Comparison of ENCODE assay signal across 31 cellular contexts in the genomic region with DNA sequence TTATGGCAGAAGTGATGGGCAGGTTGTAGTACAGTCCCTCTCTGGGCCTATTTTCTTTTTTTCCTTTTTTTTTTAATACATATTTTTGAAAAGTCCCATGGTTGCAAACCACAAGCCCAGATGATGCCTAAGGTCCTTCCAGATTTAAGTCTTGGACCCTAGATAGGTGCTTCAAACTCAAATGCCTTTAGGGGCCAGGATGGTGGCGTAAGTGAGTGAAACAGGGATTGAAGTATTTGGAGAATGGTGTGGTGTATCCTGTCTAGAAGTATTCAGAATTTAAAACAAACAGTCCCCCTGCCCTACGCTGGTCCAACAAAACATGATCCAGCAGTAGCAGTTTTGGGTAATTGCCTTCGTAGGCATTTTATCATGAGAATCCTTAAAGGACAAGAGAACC. TPM values are rescaled to one million over a fixed set of nuclear protein-coding genes. Genes with fewer than 3 reads are reported as not detected.
"Had no signal": no experiment of that assay in that cellular context is flagged by ENCODE, and none has a peak within 500 bp of the region (broad histone marks: within the 10 kb centered on the region; RNA-seq: fewer than 3 reads in every experiment).

No MANE protein-coding gene starts in this region.

- ATAC-seq: esophagus mucosa; left colon; right cardiac atrium; stimulated activated naive B cell treated with anti-CD40 and anti-IgM and Interleukin-4, amounts not matched to agents 10 μg/mL and 1 μg/mL and 100 μg/mL, for 72 hours; T-cell had no signal

- H3K27me3 ChIP-seq: neutrophil, ovary, stomach, thyroid gland had no signal

- H3K36me3 ChIP-seq: ovary, thyroid gland had no signal

- H3K9me3 Mint-ChIP-seq: activated naive CD8-positive, alpha-beta T cell treated with anti-CD3 and anti-CD28 coated beads for 36 hours; activated T-helper 2 cell treated with anti-CD3 and anti-CD28 coated beads, Interferon-gamma antibody, Interleukin-2, Interleukin-4, amounts not matched to agents 10 μg/mL and 5 μg/mL and 100 μg/mL, durations not matched to agents 14 hours and 24 hours and 36 hours; central memory CD8-positive, alpha-beta T cell; dendritic cell treated with granulocyte-macrophage colony-stimulating factor and Interleukin-4, amounts not matched to agents 40 ng/mL and 50 ng/mL, for 4 days; endodermal cell; stimulated activated naive B cell treated with anti-CD40 and anti-IgM and Interleukin-4, amounts not matched to agents 10 μg/mL and 1 μg/mL and 100 μg/mL, for 72 hours; T-cell had no signal

- H3K4me3 ChIP-seq: ovary, stomach, thyroid gland had no signal

- DNase-seq: activated CD4-positive, alpha-beta T cell treated with anti-CD3 and anti-CD28 coated beads for 4 hours; activated CD4-positive, alpha-beta T cell treated with anti-CD3 and anti-CD28 coated beads, Interleukin-2, amount 50 U/mL, for 4 hours; activated CD8-positive, alpha-beta memory T cell treated with anti-CD3 and anti-CD28 coated beads, Interleukin-2, amount 50 U/mL, for 4 hours; activated naive CD8-positive, alpha-beta T cell treated with anti-CD3 and anti-CD28 coated beads for 36 hours; activated T-cell treated with anti-CD3 and anti-CD28 coated beads, Interleukin-2, amount 50 U/mL, for 1 hour; endodermal cell; foreskin fibroblast; head of caudate nucleus; hippocampal formation; left colon; mammary epithelial cell; ovary; right cardiac atrium; stimulated activated CD4-positive, alpha-beta T cell treated with anti-CD3 and anti-CD28 coated beads, Interleukin-15, amount 100 ng/mL, for 24 hours; stimulated activated CD4-positive, alpha-beta T cell treated with anti-CD3 and anti-CD28 coated beads, Interleukin-2, amount 100 ng/mL, for 24 hours; stimulated activated naive B cell treated with anti-CD40 and anti-IgM and Interleukin-4, amounts not matched to agents 10 μg/mL and 1 μg/mL and 100 μg/mL, for 72 hours; stomach; T-cell; thyroid gland had no signal

- H3K27ac Mint-ChIP-seq: activated naive CD8-positive, alpha-beta T cell treated with anti-CD3 and anti-CD28 coated beads for 36 hours; activated T-helper 2 cell treated with anti-CD3 and anti-CD28 coated beads, Interferon-gamma antibody, Interleukin-2, Interleukin-4, amounts not matched to agents 10 μg/mL and 5 μg/mL and 100 μg/mL, durations not matched to agents 14 hours and 24 hours and 36 hours; endodermal cell had no signal

- H3K27ac ChIP-seq: neutrophil, ovary, stomach, thyroid gland had no signal

- H3K4me3 Mint-ChIP-seq: activated naive CD8-positive, alpha-beta T cell treated with anti-CD3 and anti-CD28 coated beads for 36 hours; dendritic cell treated with granulocyte-macrophage colony-stimulating factor and Interleukin-4, amounts not matched to agents 40 ng/mL and 50 ng/mL, for 4 days had no signal

- H3K27me3 Mint-ChIP-seq: activated naive CD8-positive, alpha-beta T cell treated with anti-CD3 and anti-CD28 coated beads for 36 hours; central memory CD8-positive, alpha-beta T cell; dendritic cell treated with granulocyte-macrophage colony-stimulating factor and Interleukin-4, amounts not matched to agents 40 ng/mL and 50 ng/mL, for 4 days; stimulated activated naive B cell treated with anti-CD40 and anti-IgM and Interleukin-4, amounts not matched to agents 10 μg/mL and 1 μg/mL and 100 μg/mL, for 72 hours; T-cell had no signal

- H3K9me3 ChIP-seq: neutrophil, ovary, stomach, thyroid gland had no signal

RNA-seq across cellular contexts. Expression of a gene that starts 53.7 kb away (rescaled TPM):
- total RNA-seq: activated CD8-positive, alpha-beta memory T cell treated with anti-CD3 and anti-CD28 coated beads for 36 hours; activated naive CD8-positive, alpha-beta T cell treated with anti-CD3 and anti-CD28 coated beads for 36 hours; activated T-helper 2 cell treated with anti-CD3 and anti-CD28 coated beads, Interferon-gamma antibody, Interleukin-2, Interleukin-4, amounts not matched to agents 10 μg/mL and 5 μg/mL and 100 μg/mL, durations not matched to agents 14 hours and 24 hours and 36 hours; bronchial epithelial cell; liver; mucosa of gallbladder; pulmonary artery endothelial cell; T-cell; T-helper 2 cell treated with Interferon-gamma antibody and Interleukin-4, amounts not matched to agents 100 ng/mL and 5 ng/mL, for 36 hours; thyroid gland; ureter had no signal
